1 cellular context compared by ENCODE assay signal in genomic region chr2:54863660-54864059, GRCh38.
TF ChIP-seq lines count a peak whose summit lies in the region.

No MANE protein-coding gene starts in this region.

TF ChIP-seq in liver, 16 proteins besides CTCF, POLR2A, EP300 and RAD21 (continued from another document):
- TF ChIP-seq JUND (IDR thresholded peaks at IDR 0.05) (no peak), HNF4G (IDR thresholded peaks at IDR 0.05) (peak; percentile 30), ATF3 (IDR thresholded peaks at IDR 0.05) (no peak), TAF1 (conservative IDR thresholded peaks at IDR 0.05) (no peak), SP1 (IDR thresholded peaks at IDR 0.05) (peak; percentile 15), RXRA (IDR thresholded peaks at IDR 0.05) (peak; percentile 26 to 56)
- TF ChIP-seq, protein P1, sequence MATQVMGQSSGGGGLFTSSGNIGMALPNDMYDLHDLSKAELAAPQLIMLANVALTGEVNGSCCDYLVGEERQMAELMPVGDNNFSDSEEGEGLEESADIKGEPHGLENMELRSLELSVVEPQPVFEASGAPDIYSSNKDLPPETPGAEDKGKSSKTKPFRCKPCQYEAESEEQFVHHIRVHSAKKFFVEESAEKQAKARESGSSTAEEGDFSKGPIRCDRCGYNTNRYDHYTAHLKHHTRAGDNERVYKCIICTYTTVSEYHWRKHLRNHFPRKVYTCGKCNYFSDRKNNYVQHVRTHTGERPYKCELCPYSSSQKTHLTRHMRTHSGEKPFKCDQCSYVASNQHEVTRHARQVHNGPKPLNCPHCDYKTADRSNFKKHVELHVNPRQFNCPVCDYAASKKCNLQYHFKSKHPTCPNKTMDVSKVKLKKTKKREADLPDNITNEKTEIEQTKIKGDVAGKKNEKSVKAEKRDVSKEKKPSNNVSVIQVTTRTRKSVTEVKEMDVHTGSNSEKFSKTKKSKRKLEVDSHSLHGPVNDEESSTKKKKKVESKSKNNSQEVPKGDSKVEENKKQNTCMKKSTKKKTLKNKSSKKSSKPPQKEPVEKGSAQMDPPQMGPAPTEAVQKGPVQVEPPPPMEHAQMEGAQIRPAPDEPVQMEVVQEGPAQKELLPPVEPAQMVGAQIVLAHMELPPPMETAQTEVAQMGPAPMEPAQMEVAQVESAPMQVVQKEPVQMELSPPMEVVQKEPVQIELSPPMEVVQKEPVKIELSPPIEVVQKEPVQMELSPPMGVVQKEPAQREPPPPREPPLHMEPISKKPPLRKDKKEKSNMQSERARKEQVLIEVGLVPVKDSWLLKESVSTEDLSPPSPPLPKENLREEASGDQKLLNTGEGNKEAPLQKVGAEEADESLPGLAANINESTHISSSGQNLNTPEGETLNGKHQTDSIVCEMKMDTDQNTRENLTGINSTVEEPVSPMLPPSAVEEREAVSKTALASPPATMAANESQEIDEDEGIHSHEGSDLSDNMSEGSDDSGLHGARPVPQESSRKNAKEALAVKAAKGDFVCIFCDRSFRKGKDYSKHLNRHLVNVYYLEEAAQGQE (IDR thresholded peaks at IDR 0.05) = no peak
